1 cellular context compared by ENCODE assay signal in the genomic region with DNA sequence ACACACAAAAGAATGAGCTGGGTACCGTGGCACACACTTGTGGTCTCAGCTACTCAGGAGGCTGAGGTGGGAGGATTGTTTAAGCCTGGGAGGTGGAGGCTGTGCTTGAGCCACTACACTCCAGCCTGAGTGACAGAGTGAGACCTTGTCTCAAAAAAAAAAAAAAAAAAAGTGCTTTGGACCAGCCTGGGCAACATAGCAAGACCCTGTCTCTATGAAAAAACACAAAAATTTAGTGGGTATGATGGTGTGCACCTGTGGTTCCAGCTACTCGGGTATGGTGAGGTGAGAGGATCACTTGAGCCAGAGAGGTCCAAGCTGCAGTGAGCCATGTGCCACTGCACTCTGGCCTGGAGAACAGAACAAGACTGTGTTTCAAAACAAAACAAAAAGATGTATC.
TF ChIP-seq lines count a peak whose summit lies in the region.

No MANE protein-coding gene starts in this region.

TF ChIP-seq in K562, 482 proteins besides CTCF, POLR2A, EP300 and RAD21:
- TF ChIP-seq ZNF121 (CRISPR knock-in tag; conservative IDR thresholded peaks at IDR 0.05) (peak; percentile 97), NR1H2 (CRISPR knock-in tag; IDR thresholded peaks at IDR 0.05) (no peak)
TF ChIP-seq in K562: peak in this region for 1.
